ENCODE assay signal across 18 cellular contexts in genomic region chr10:96935810-96936209, GRCh38.
DNase-seq lines count a peak whose midpoint lies in the region; ATAC-seq and TF ChIP-seq lines count a peak whose summit lies in the region.
"Had no signal": no experiment of that assay in that cellular context is flagged by ENCODE, and none has a peak within 500 bp of the region (broad histone marks: within the 10 kb centered on the region; RNA-seq: fewer than 3 reads in every experiment).

No MANE protein-coding gene starts in this region.

- no peaks in the 10 kb centered on the region for H3K9me3 Mint-ChIP-seq in MCF 10A (ENCODE audit: unreplicated experiment)
- H3K9me3 Mint-ChIP-seq: CD8-positive, alpha-beta T cell had no signal

- in situ Hi-C loops in mammary epithelial cell (cut with MboI; ENCODE audit: low sequenced_read_pairs in 2 of 2) (no loop called here), gastrocnemius medialis (cut with MboI; ENCODE audit: low sequenced_read_pairs in 4 of 4) (no loop called here)

- no peak overlapping the region for H3K27ac ChIP-seq in mammary epithelial cell (ENCODE audit: insufficient read depth, low read depth, low read length)
- no peak overlapping the region for H3K27ac ChIP-seq in HEK293 (ENCODE audit: extremely low read depth, low read depth, low read length)
- peak overlapping the region in 3 of 4 donors; percentile 12 to 56 (median 26) for H3K27ac ChIP-seq in gastrocnemius medialis
- no peak overlapping the region for H3K27ac ChIP-seq in upper lobe of left lung
- H3K27ac ChIP-seq: BLaER1, C4-2B had no signal

- H4K20me1 ChIP-seq in mammary epithelial cell (ENCODE audit: insufficient read depth, low read length): no peaks in the 10 kb centered on the region

- TF ChIP-seq EP300 in upper lobe of left lung (IDR thresholded peaks at IDR 0.05): no peak

- no peak for DNase-seq in MCF 10A (ENCODE audit: unreplicated experiment)
- no peak for DNase-seq in mammary epithelial cell
- no peak for DNase-seq in gastrocnemius medialis
- no peak for DNase-seq in EL
- no peak for DNase-seq in NCI-H524 (lab: John Stamatoyannopoulos, UW)
- DNase-seq in upper lobe of left lung: no peak
- DNase-seq: Caco-2; CD4-positive, CD25-positive, alpha-beta regulatory T cell; CD8-positive, alpha-beta T cell; DMS153; DND-41; GDM1 had no signal

- 76% methylated on average over 5 of the region's 5 CpGs for WGBS in mammary epithelial cell (ENCODE audit: low coverage, missing lambda C conversion rate)
- 90 to 91% methylated on average over 5 of the region's 5 CpGs for WGBS in upper lobe of left lung, 2 donors

- ATAC-seq in gastrocnemius medialis (no peak), upper lobe of left lung (ENCODE audit: low FRiP score in 2 of 2) (no peak)
- ATAC-seq: CD8-positive, alpha-beta T cell; GM12878; GM23338 had no signal

- POLR2A ChIA-PET in MCF 10A (lab: Yijun Ruan, JAX) (no interaction called here), HEK293 (lab: Yijun Ruan, JAX) (no interaction called here)

- BruUV-seq in MCF 10A (replicated peaks; lab: Mats Ljungman, UMichigan): no TSS peak
- no TSS peak for BruUV-seq in mammary epithelial cell (replicated peaks; lab: Mats Ljungman, UMichigan)

- H2AFZ ChIP-seq in mammary epithelial cell (ENCODE audit: low read depth, low read length): no peak overlapping the region
- H2AFZ ChIP-seq: GM23338 had no signal

- H3K9ac ChIP-seq in mammary epithelial cell (ENCODE audit: insufficient read depth, low read length): no peak overlapping the region
- H3K9ac ChIP-seq: BLaER1 had no signal

- peaks cover 27% of the 10 kb centered on the region for H3K79me2 ChIP-seq in mammary epithelial cell (ENCODE audit: insufficient read depth, low read length)

- no peak overlapping the region for H3K4me3 Mint-ChIP-seq in MCF 10A (ENCODE audit: unreplicated experiment)
- H3K4me3 Mint-ChIP-seq: CD4-positive, CD25-positive, alpha-beta regulatory T cell; CD8-positive, alpha-beta T cell; GM23338 had no signal

- no peak overlapping the region for H3K4me3 ChIP-seq in mammary epithelial cell (replicated peaks in 1 of 3; ENCODE audit: insufficient read depth in 1 of 3, low read depth in 2 of 3, low read length in 3 of 3)
- H3K4me3 ChIP-seq in HEK293 (ENCODE audit: low read depth, low read length): no peak overlapping the region
- H3K4me3 ChIP-seq in gastrocnemius medialis: no peak overlapping the region
- no peak overlapping the region for H3K4me3 ChIP-seq in upper lobe of left lung
- H3K4me3 ChIP-seq: BLaER1, GM12878, GM23338, HAP-1 had no signal

- no peaks in the 10 kb centered on the region for H3K27me3 ChIP-seq in mammary epithelial cell (ENCODE audit: insufficient read depth, low read length)
- H3K27me3 ChIP-seq in gastrocnemius medialis: no peaks in the 10 kb centered on the region
- H3K27me3 ChIP-seq in upper lobe of left lung: no peaks in the 10 kb centered on the region
- H3K27me3 ChIP-seq: BLaER1 had no signal

- H3K36me3 Mint-ChIP-seq in MCF 10A (ENCODE audit: insufficient read depth, unreplicated experiment): peaks cover 14% of the 10 kb centered on the region

- H3K4me2 ChIP-seq in mammary epithelial cell (ENCODE audit: insufficient read depth, low read depth, low read length): no peak overlapping the region
- H3K4me2 ChIP-seq: BLaER1, GM23338 had no signal

- TF ChIP-seq POLR2A in gastrocnemius medialis (IDR thresholded peaks at IDR 0.05): no peak
- TF ChIP-seq POLR2A in upper lobe of left lung (IDR thresholded peaks at IDR 0.05): no peak

- no peaks in the 10 kb centered on the region for H3K4me1 ChIP-seq in mammary epithelial cell (ENCODE audit: insufficient read depth, low read length)
- H3K4me1 ChIP-seq in HEK293 (ENCODE audit: control insufficient read depth, insufficient read depth, low read length): no peaks in the 10 kb centered on the region
- peaks cover 10 to 11% of the 10 kb centered on the region in 2 donors for H3K4me1 ChIP-seq in gastrocnemius medialis
- peaks cover 0 to 6% (median 4%) of the 10 kb centered on the region in 4 donors for H3K4me1 ChIP-seq in upper lobe of left lung
- H3K4me1 ChIP-seq: BLaER1, HAP-1 had no signal

- peaks cover 5% of the 10 kb centered on the region for H3K4me1 Mint-ChIP-seq in MCF 10A (ENCODE audit: insufficient read depth, unreplicated experiment)
- H3K4me1 Mint-ChIP-seq: GM23338 had no signal

- intact Hi-C loops in MCF 10A (cut with micrococcal nuclease) (no loop called here), mammary epithelial cell (cut with micrococcal nuclease) (no loop called here), gastrocnemius medialis (cut with DNase I; ENCODE audit: low total_unique reads) (no loop called here)

- CTCF ChIA-PET in MCF 10A (lab: Yijun Ruan, JAX) (no interaction called here), mammary epithelial cell (lab: Charles Lee; ENCODE audit: low non-redundant PET) (no interaction called here), HEK293 (lab: Yijun Ruan, JAX) (interaction anchor here (0.6 kb wide), 2 partner anchors 14 to 137 kb away, joined by 3 to 7 read pairs; no protein-coding TSS in a partner anchor)

- H3K27me3 Mint-ChIP-seq in MCF 10A (ENCODE audit: insufficient read depth, unreplicated experiment): no peaks in the 10 kb centered on the region
- H3K27me3 Mint-ChIP-seq: CD4-positive, CD25-positive, alpha-beta regulatory T cell had no signal

- H3K9me3 ChIP-seq in mammary epithelial cell (replicated peaks; ENCODE audit: insufficient read depth, low read length) (no peaks in the 10 kb centered on the region), HEK293 (ENCODE audit: control insufficient read depth, insufficient read depth, low read depth, low read length) (no peaks in the 10 kb centered on the region), gastrocnemius medialis (no peaks in the 10 kb centered on the region), upper lobe of left lung (no peaks in the 10 kb centered on the region)
- H3K9me3 ChIP-seq: HAP-1 had no signal

- dilution Hi-C loops in mammary epithelial cell (cut with HindIII; ENCODE audit: low sequenced_read_pairs): no loop called here

- peak overlapping the region; percentile 66 for H3K27ac Mint-ChIP-seq in MCF 10A (ENCODE audit: low read depth, unreplicated experiment)
- H3K27ac Mint-ChIP-seq: CD8-positive, alpha-beta T cell; GM23338 had no signal

- peaks cover 8% of the 10 kb centered on the region for H3K36me3 ChIP-seq in mammary epithelial cell (ENCODE audit: insufficient read depth, low read length)
- H3K36me3 ChIP-seq in HEK293 (ENCODE audit: control insufficient read depth in 2 of 2, insufficient read depth in 1 of 2, low read length in 2 of 2): peaks cover 0 to 4% of the 10 kb centered on the region in 2 experiments; a peak in 2 of 3 replicates
- no peaks in the 10 kb centered on the region for H3K36me3 ChIP-seq in gastrocnemius medialis
- H3K36me3 ChIP-seq in upper lobe of left lung: no peaks in the 10 kb centered on the region

- TF ChIP-seq CTCF in MCF 10A (IDR thresholded peaks at IDR 0.05; ENCODE audit: unreplicated experiment) (no peak), mammary epithelial cell (conservative IDR thresholded peaks at IDR 0.05 in 1 of 2, IDR thresholded peaks at IDR 0.05 in 1 of 2; ENCODE audit: extremely low read depth in 1 of 2, insufficient read depth in 1 of 2, low read depth in 1 of 2, low read length in 2 of 2) (no peak), HEK293 (tag by site-specific recombination; IDR thresholded peaks at IDR 0.05) (no peak), gastrocnemius medialis (IDR thresholded peaks at IDR 0.05 in 4 of 5, conservative IDR thresholded peaks at IDR 0.05 in 1 of 5) (no peak), upper lobe of left lung (IDR thresholded peaks at IDR 0.05) (no peak)

TF ChIP-seq in HEK293, 187 proteins besides CTCF, POLR2A, EP300 and RAD21:
- TF ChIP-seq ZNF549 (tag by site-specific recombination; IDR thresholded peaks at IDR 0.05): peak; percentile 93
- no peak for TF ChIP-seq ZNF623 (tag by site-specific recombination; IDR thresholded peaks at IDR 0.05)

Comparison
In these comparisons a context has a peak if more than half of its experiments do, and no peak if none do; other contexts are left out.
1. H3K27ac ChIP-seq: peak in gastrocnemius medialis (3 of 4); none in mammary epithelial cell (single experiment), HEK293 (single experiment) and upper lobe of left lung (0 of 4).